12 cellular contexts compared by ENCODE assay signal in genomic region chr3:12195231-12195630, GRCh38. TPM values are rescaled to one million over a fixed set of nuclear protein-coding genes. Genes with fewer than 3 reads are reported as not detected.
A peak's percentile ranks its signal among the peaks of the same experiment; 100 is the strongest.
DNase-seq lines count a peak whose midpoint lies in the region; ATAC-seq and TF ChIP-seq lines count a peak whose summit lies in the region.
"Had no signal": no experiment of that assay in that cellular context is flagged by ENCODE, and none has a peak within 500 bp of the region (broad histone marks: within the 10 kb centered on the region; RNA-seq: fewer than 3 reads in every experiment).

No MANE protein-coding gene starts in this region.

- H3K27ac ChIP-seq in SK-N-MC (0 out of 2 replicates have a peak overlapping the region, but pooled peaks have one; percentile 63), stomach (peak overlapping the region in 3 of 5 donors; percentile 12 to 84 (median 81)), heart right ventricle (peak overlapping the region in 1 of 10 donors; percentile 81)
- H3K27ac ChIP-seq: lower lobe of right lung had no signal

- no peaks in the 10 kb centered on the region for H3K9me3 Mint-ChIP-seq in activated CD8-positive, alpha-beta memory T cell treated with anti-CD3 and anti-CD28 coated beads, Interleukin-2, amount 10 ng/mL, durations not matched to agents 7 days and 5 days (ENCODE audit: low read depth)
- no peaks in the 10 kb centered on the region for H3K9me3 Mint-ChIP-seq in mesothelial cell of epicardium

- H3K4me3 ChIP-seq in SK-N-MC: no peak overlapping the region
- H3K4me3 ChIP-seq in fibroblast of the aortic adventitia (ENCODE audit: low read depth, low read length): no peak overlapping the region
- no peak overlapping the region for H3K4me3 ChIP-seq in stomach
- no peak overlapping the region for H3K4me3 ChIP-seq in heart right ventricle
- H3K4me3 ChIP-seq: lower lobe of right lung had no signal

- TF ChIP-seq CTCF in fibroblast of the aortic adventitia (IDR thresholded peaks at IDR 0.05; ENCODE audit: insufficient read depth, low read length) (no peak), stomach (IDR thresholded peaks at IDR 0.05) (no peak), heart right ventricle (IDR thresholded peaks at IDR 0.05) (no peak), mesothelial cell of epicardium (IDR thresholded peaks at IDR 0.05; ENCODE audit: unreplicated experiment) (no peak)

- CTCF ChIA-PET in activated CD8-positive, alpha-beta memory T cell treated with anti-CD3 and anti-CD28 coated beads, Interleukin-2, amount 10 ng/mL, durations not matched to agents 7 days and 5 days (lab: Charles Lee): interaction anchor here (0.9 to 4.4 kb wide), 9 partner anchors 11 to 289 kb away, joined by 3 to 75 read pairs (median 3); partner anchors contain the start of gene TSEN2

- no peaks in the 10 kb centered on the region for H3K27me3 ChIP-seq in stomach
- H3K27me3 ChIP-seq in heart right ventricle: no peaks in the 10 kb centered on the region

- WGBS in stomach, 5 donors: 69 to 88% (median 84%) methylated on average over 4 of the region's 4 CpGs
- 77 to 88% methylated on average over 4 of the region's 4 CpGs for WGBS in heart right ventricle, 2 donors

- no peak for TF ChIP-seq EP300 in stomach (IDR thresholded peaks at IDR 0.05)

- H3K4me1 Mint-ChIP-seq in activated CD8-positive, alpha-beta memory T cell treated with anti-CD3 and anti-CD28 coated beads, Interleukin-2, amount 10 ng/mL, durations not matched to agents 7 days and 5 days: peaks cover 57% of the 10 kb centered on the region
- peaks cover 3% of the 10 kb centered on the region for H3K4me1 Mint-ChIP-seq in mesothelial cell of epicardium

- intact Hi-C loops in stomach (cut with DNase I; ENCODE audit: low total_unique reads): no loop called here
- intact Hi-C loops in heart right ventricle (cut with DNase I): loop anchor here in 1 of 10 donors (10.0 kb wide), 1 partner anchor 90 kb away; the partner anchor contains the start of gene PPARG

- no peaks in the 10 kb centered on the region for H3K27me3 Mint-ChIP-seq in activated CD8-positive, alpha-beta memory T cell treated with anti-CD3 and anti-CD28 coated beads, Interleukin-2, amount 10 ng/mL, durations not matched to agents 7 days and 5 days
- no peaks in the 10 kb centered on the region for H3K27me3 Mint-ChIP-seq in mesothelial cell of epicardium (ENCODE audit: low read depth)

- H3K4me3 Mint-ChIP-seq in activated CD8-positive, alpha-beta memory T cell treated with anti-CD3 and anti-CD28 coated beads, Interleukin-2, amount 10 ng/mL, durations not matched to agents 7 days and 5 days: no peak overlapping the region
- no peak overlapping the region for H3K4me3 Mint-ChIP-seq in mesothelial cell of epicardium

- H3K9me3 ChIP-seq in SK-N-MC (ENCODE audit: low read depth, low read length): no peaks in the 10 kb centered on the region
- H3K9me3 ChIP-seq in stomach: no peaks in the 10 kb centered on the region
- no peaks in the 10 kb centered on the region for H3K9me3 ChIP-seq in heart right ventricle
- H3K9me3 ChIP-seq: lower lobe of right lung had no signal

- peak overlapping the region; percentile 90 for H3K27ac Mint-ChIP-seq in activated CD8-positive, alpha-beta memory T cell treated with anti-CD3 and anti-CD28 coated beads, Interleukin-2, amount 10 ng/mL, durations not matched to agents 7 days and 5 days
- H3K27ac Mint-ChIP-seq in mesothelial cell of epicardium: no peak overlapping the region

- no peaks in the 10 kb centered on the region for H3K36me3 Mint-ChIP-seq in activated CD8-positive, alpha-beta memory T cell treated with anti-CD3 and anti-CD28 coated beads, Interleukin-2, amount 10 ng/mL, durations not matched to agents 7 days and 5 days
- H3K36me3 Mint-ChIP-seq in mesothelial cell of epicardium: no peaks in the 10 kb centered on the region

- DNase-seq in activated CD8-positive, alpha-beta memory T cell treated with anti-CD3 and anti-CD28 coated beads, Interleukin-2, amount 10 ng/mL, durations not matched to agents 7 days and 5 days: no peak
- DNase-seq in activated CD8-positive, alpha-beta memory T cell treated with anti-CD3 and anti-CD28 coated beads, Interleukin-2, amount 50 U/mL, for 48 hours: no peak
- DNase-seq in SK-N-MC (ENCODE audit: low read depth, low spot score) (no peak), fibroblast of the aortic adventitia (ENCODE audit: low read depth) (peak; percentile 17), stomach (no peak), heart right ventricle (no peak), mesothelial cell of epicardium (ENCODE audit: low spot score in 2 of 2, unreplicated experiment in 2 of 2) (no peak)
- DNase-seq: lower lobe of right lung, NCI-H2081 treated with DMSO at 0.1 percent for 48 hours, SIG-M5 had no signal

- H3K36me3 ChIP-seq in SK-N-MC (ENCODE audit: insufficient read depth, low read length): no peaks in the 10 kb centered on the region
- no peaks in the 10 kb centered on the region for H3K36me3 ChIP-seq in stomach
- no peaks in the 10 kb centered on the region for H3K36me3 ChIP-seq in heart right ventricle
- H3K36me3 ChIP-seq: lower lobe of right lung had no signal

- H3K9ac ChIP-seq in SK-N-MC (ENCODE audit: insufficient read length): no peak overlapping the region

- ATAC-seq in activated CD8-positive, alpha-beta memory T cell treated with anti-CD3 and anti-CD28 coated beads, Interleukin-2, amount 10 ng/mL, durations not matched to agents 7 days and 5 days: no peak
- ATAC-seq in heart right ventricle (no peak), HG03457 (IDR thresholded peaks at IDR 0.05; ENCODE audit: unreplicated experiment) (no peak)

- no peak for TF ChIP-seq POLR2A in stomach (IDR thresholded peaks at IDR 0.05)

- peaks cover 14 to 40% (median 27%) of the 10 kb centered on the region in 4 donors for H3K4me1 ChIP-seq in stomach
- H3K4me1 ChIP-seq in heart right ventricle: peaks cover 0 to 62% (median 6%) of the 10 kb centered on the region in 9 donors

RNA-seq across cellular contexts. Expression of gene TIMP4, which starts 36.5 kb away (rescaled TPM):
- total RNA-seq in activated CD8-positive, alpha-beta memory T cell treated with anti-CD3 and anti-CD28 coated beads, Interleukin-2, amount 10 ng/mL, durations not matched to agents 7 days and 5 days: not detected
- total RNA-seq in fibroblast of the aortic adventitia (ENCODE audit: low replicate concordance) (4.3 and 12.3 TPM in 2 replicates), stomach (1 to 10 TPM; 2.6 to 9.9 (median 5.2) TPM), heart right ventricle (10 to 100 TPM in 3 of 10 donors, 1 to 10 TPM in 7; 2.7 to 39.4 (median 8.0) TPM), mesothelial cell of epicardium (0.16 to 0.45 TPM (median 0.18 TPM) in 3 replicates)
- polyA plus RNA-seq in stomach (10 to 100 TPM in 2 of 3 donors, 1 to 10 TPM in 1; 5.0 to 13.4 (median 11.0) TPM), heart right ventricle (10 to 100 TPM in 1 of 2 donors, 1 to 10 TPM in 1; 7.3 to 41.4 TPM)
- total RNA-seq: HT1080 had no signal
